In the genomic region with DNA sequence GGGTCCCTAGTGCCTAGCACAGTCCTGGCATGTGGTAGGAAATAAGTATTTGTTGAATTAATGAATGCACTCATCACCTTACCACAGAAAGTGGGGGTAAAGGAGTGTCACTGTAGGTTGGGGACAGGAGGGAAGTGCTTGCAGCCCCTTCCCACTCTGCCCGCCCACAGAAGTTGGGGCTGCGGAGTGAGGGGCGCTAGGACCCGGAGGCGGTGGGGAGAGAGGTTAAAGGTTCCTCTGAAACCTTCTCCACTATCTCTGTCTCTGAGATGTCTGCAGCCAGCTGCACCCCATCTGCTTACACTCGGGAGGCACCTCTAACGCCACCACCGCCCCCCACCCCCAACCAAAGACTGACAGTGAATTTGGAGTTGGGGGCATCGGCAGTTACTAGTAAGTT, we compare ENCODE assay signal across 12 cellular contexts. TPM values are rescaled to one million over a fixed set of nuclear protein-coding genes. Genes with fewer than 3 reads are reported as not detected.
DNase-seq lines count a peak whose midpoint lies in the region; ATAC-seq and TF ChIP-seq lines count a peak whose summit lies in the region.
"Had no signal": no experiment of that assay in that cellular context is flagged by ENCODE, and none has a peak within 500 bp of the region (broad histone marks: within the 10 kb centered on the region; RNA-seq: fewer than 3 reads in every experiment).

No MANE protein-coding gene starts in this region.

- no peak for DNase-seq in CD4-positive, CD25-positive, alpha-beta regulatory T cell
- no peak for DNase-seq in activated naive CD8-positive, alpha-beta T cell treated with anti-CD3 and anti-CD28 coated beads for 36 hours
- DNase-seq in mesothelial cell of epicardium (ENCODE audit: low spot score in 2 of 2, unreplicated experiment in 2 of 2) (no peak), NCI-H345 treated with DMSO at 0.1 percent for 48 hours (lab: John Stamatoyannopoulos, UW; ENCODE audit: unreplicated experiment) (no peak), RPMI8226 (no peak)
- DNase-seq: hippocampal formation, mesenchymal stem cell, substantia nigra had no signal

- H3K27me3 ChIP-seq in CD4-positive, CD25-positive, alpha-beta regulatory T cell (ENCODE audit: control insufficient read depth, insufficient read depth, low read length) = peaks cover 20% of the 10 kb centered on the region

- peak overlapping the region; percentile 83 to 91 (median 86) for H3K4me3 Mint-ChIP-seq in CD4-positive, CD25-positive, alpha-beta regulatory T cell
- H3K4me3 Mint-ChIP-seq in activated naive CD8-positive, alpha-beta T cell treated with anti-CD3 and anti-CD28 coated beads for 36 hours = peak overlapping the region; percentile 66
- H3K4me3 Mint-ChIP-seq in mesothelial cell of epicardium = peak overlapping the region; percentile 79

- peaks cover 23% of the 10 kb centered on the region for H3K4me1 ChIP-seq in CD4-positive, CD25-positive, alpha-beta regulatory T cell (ENCODE audit: control insufficient read depth, insufficient read depth, low read length, poor library complexity, severe bottlenecking)
- H3K4me1 ChIP-seq in HEK293 (ENCODE audit: control insufficient read depth, insufficient read depth, low read length) = no peaks in the 10 kb centered on the region

- H3K9me3 Mint-ChIP-seq in CD4-positive, CD25-positive, alpha-beta regulatory T cell = peaks cover 0 to 5% (median 0%) of the 10 kb centered on the region in 7 donors
- H3K9me3 Mint-ChIP-seq in activated naive CD8-positive, alpha-beta T cell treated with anti-CD3 and anti-CD28 coated beads for 36 hours = no peaks in the 10 kb centered on the region
- no peaks in the 10 kb centered on the region for H3K9me3 Mint-ChIP-seq in mesothelial cell of epicardium

- no peak overlapping the region for H3K4me3 ChIP-seq in CD4-positive, CD25-positive, alpha-beta regulatory T cell (ENCODE audit: low read depth, low read length)
- no peak overlapping the region for H3K4me3 ChIP-seq in HEK293 (ENCODE audit: low read depth, low read length)

- POLR2A ChIA-PET in HEK293 (lab: Yijun Ruan, JAX) = interaction anchor here (0.7 kb wide), 1 partner anchor 17 kb away, joined by 4 read pairs; no protein-coding TSS in a partner anchor

- H3K4me1 Mint-ChIP-seq in CD4-positive, CD25-positive, alpha-beta regulatory T cell = peaks cover 0 to 29% (median 3%) of the 10 kb centered on the region in 4 donors
- peaks cover 7% of the 10 kb centered on the region for H3K4me1 Mint-ChIP-seq in activated naive CD8-positive, alpha-beta T cell treated with anti-CD3 and anti-CD28 coated beads for 36 hours
- peaks cover 73% of the 10 kb centered on the region for H3K4me1 Mint-ChIP-seq in mesothelial cell of epicardium

- H3K36me3 Mint-ChIP-seq in CD4-positive, CD25-positive, alpha-beta regulatory T cell = no peaks in the 10 kb centered on the region
- H3K36me3 Mint-ChIP-seq in activated naive CD8-positive, alpha-beta T cell treated with anti-CD3 and anti-CD28 coated beads for 36 hours = no peaks in the 10 kb centered on the region
- H3K36me3 Mint-ChIP-seq in mesothelial cell of epicardium = no peaks in the 10 kb centered on the region

- no peak overlapping the region for H3K27ac Mint-ChIP-seq in CD4-positive, CD25-positive, alpha-beta regulatory T cell
- H3K27ac Mint-ChIP-seq in activated naive CD8-positive, alpha-beta T cell treated with anti-CD3 and anti-CD28 coated beads for 36 hours = no peak overlapping the region
- peak overlapping the region; percentile 68 for H3K27ac Mint-ChIP-seq in mesothelial cell of epicardium

- no peak for ATAC-seq in CD4-positive, CD25-positive, alpha-beta regulatory T cell (ENCODE audit: low read depth in 2 of 2)
- no peak for ATAC-seq in HG03442 (IDR thresholded peaks at IDR 0.05; ENCODE audit: unreplicated experiment)
- ATAC-seq in HG03045 (IDR thresholded peaks at IDR 0.05; ENCODE audit: unreplicated experiment) = no peak

- CTCF ChIA-PET in HEK293 (lab: Yijun Ruan, JAX) = no interaction called here

- H3K27me3 Mint-ChIP-seq in CD4-positive, CD25-positive, alpha-beta regulatory T cell = peaks cover 81% of the 10 kb centered on the region
- H3K27me3 Mint-ChIP-seq in activated naive CD8-positive, alpha-beta T cell treated with anti-CD3 and anti-CD28 coated beads for 36 hours = peaks cover 56% of the 10 kb centered on the region
- H3K27me3 Mint-ChIP-seq in mesothelial cell of epicardium (ENCODE audit: low read depth) = peaks cover 43% of the 10 kb centered on the region

- no peaks in the 10 kb centered on the region for H3K36me3 ChIP-seq in CD4-positive, CD25-positive, alpha-beta regulatory T cell (ENCODE audit: control insufficient read depth, insufficient read depth, low read length)
- no peaks in the 10 kb centered on the region for H3K36me3 ChIP-seq in HEK293 (ENCODE audit: control insufficient read depth in 2 of 2, insufficient read depth in 1 of 2, low read length in 2 of 2)

- H3K27ac ChIP-seq in CD4-positive, CD25-positive, alpha-beta regulatory T cell (ENCODE audit: insufficient read depth, low read length, poor library complexity, severe bottlenecking) = no peak overlapping the region
- no peak overlapping the region for H3K27ac ChIP-seq in HEK293 (ENCODE audit: extremely low read depth, low read depth, low read length)
- H3K27ac ChIP-seq: epithelial cell of prostate had no signal

- H3K9me3 ChIP-seq in CD4-positive, CD25-positive, alpha-beta regulatory T cell (ENCODE audit: control insufficient read depth in 2 of 2, low read length in 2 of 2) = no peaks in the 10 kb centered on the region
- no peaks in the 10 kb centered on the region for H3K9me3 ChIP-seq in HEK293 (ENCODE audit: control insufficient read depth, insufficient read depth, low read depth, low read length)

- TF ChIP-seq CTCF in HEK293 (tag by site-specific recombination; IDR thresholded peaks at IDR 0.05) (no peak), mesothelial cell of epicardium (IDR thresholded peaks at IDR 0.05; ENCODE audit: unreplicated experiment) (no peak)

TF ChIP-seq in HEK293, 187 proteins besides CTCF, POLR2A, EP300 and RAD21:
- TF ChIP-seq ZFHX2 (tag by site-specific recombination; conservative IDR thresholded peaks at IDR 0.05) (peak; percentile 55), EGR2 (tag by site-specific recombination; IDR thresholded peaks at IDR 0.05; ENCODE audit: low read depth) (peak; percentile 42), ZNF112 (tag by site-specific recombination; IDR thresholded peaks at IDR 0.05) (no peak)

RNA-seq across cellular contexts. Expression of a gene that starts 1.4 kb away (rescaled TPM):
- total RNA-seq in CD4-positive, CD25-positive, alpha-beta regulatory T cell = 1.2 TPM
- under 1 TPM in 3 of 4 donors, not detected in 1; 0.01 to 0.38 (median 0.24) TPM for polyA plus RNA-seq in CD4-positive, CD25-positive, alpha-beta regulatory T cell
- total RNA-seq in activated naive CD8-positive, alpha-beta T cell treated with anti-CD3 and anti-CD28 coated beads for 36 hours = not detected
- 146 to 165 TPM (median 151 TPM) in 3 replicates for total RNA-seq in mesothelial cell of epicardium

Comparison
In these comparisons a context has a peak if more than half of its experiments do, and no peak if none do; other contexts are left out.
1. RNA of a gene that starts 1.4 kb away (total RNA-seq): 146 to 165 TPM in mesothelial cell of epicardium; 1.2 TPM in CD4-positive, CD25-positive, alpha-beta regulatory T cell (single experiment) and not detected in activated naive CD8-positive, alpha-beta T cell treated with anti-CD3 and anti-CD28 coated beads for 36 hours; every median in the first group is over 10 times any median in the second.
2. Peak in every context shown above with its lines, with median percentiles within 50 percentile points of each other: H3K4me3 Mint-ChIP-seq.